In genomic region chr16:11076259-11077018, GRCh38 we compare ENCODE assay signal across 1 cellular context.
TF ChIP-seq lines count a peak whose summit lies in the region.

No MANE protein-coding gene starts in this region.

TF ChIP-seq in K562, 482 proteins besides CTCF, POLR2A, EP300 and RAD21 (continued from another document and continues in another):
- TF ChIP-seq TSHZ1 (CRISPR knock-in tag; IDR thresholded peaks at IDR 0.05) (no peak), CHD2 (IDR thresholded peaks at IDR 0.05; ENCODE audit: low read depth, low read length) (no peak), SRSF3 (IDR thresholded peaks at IDR 0.05; ENCODE audit: insufficient read depth, low read length) (no peak), MYBL2 (IDR thresholded peaks at IDR 0.05; ENCODE audit: low read depth) (no peak), MYBL2 (CRISPR knock-in tag; IDR thresholded peaks at IDR 0.05; ENCODE audit: borderline replicate concordance) (no peak), LCOR (CRISPR knock-in tag; IDR thresholded peaks at IDR 0.05) (no peak), CCAR2 (IDR thresholded peaks at IDR 0.05; ENCODE audit: low read depth, low read length) (no peak), TEAD4 (IDR thresholded peaks at IDR 0.05; ENCODE audit: low read length) (no peak), TEAD4 (CRISPR knock-in tag; IDR thresholded peaks at IDR 0.05; ENCODE audit: borderline replicate concordance) (no peak), FOS (IDR thresholded peaks at IDR 0.05; ENCODE audit: extremely low read depth, insufficient read length) (no peak), E2F3 (CRISPR knock-in tag; IDR thresholded peaks at IDR 0.05) (no peak), KAT8 (IDR thresholded peaks at IDR 0.05; ENCODE audit: low read depth) (no peak), HDAC1 (IDR thresholded peaks at IDR 0.05) (0 out of 4 replicates have a peak, but pooled peaks of 1 of the 2 experiments have one; percentile 45), ZMIZ1 (IDR thresholded peaks at IDR 0.05; ENCODE audit: low read depth in 2 of 2, low read length in 2 of 2) (no peak), EGR1 (conservative IDR thresholded peaks at IDR 0.05) (peak; percentile 91), CREM (IDR thresholded peaks at IDR 0.05; ENCODE audit: low read depth) (0 out of 2 replicates have a peak, but pooled peaks have one; percentile 5), POU5F1 (IDR thresholded peaks at IDR 0.05; ENCODE audit: borderline replicate concordance, low read depth, low read length, partially characterized antibody) (no peak), NR2C2 (CRISPR knock-in tag; IDR thresholded peaks at IDR 0.05) (no peak), NR2C2 (tag; IDR thresholded peaks at IDR 0.05) (peak; percentile 25; the same call in 1 of the 2 replicates), IRF9 (tag; IDR thresholded peaks at IDR 0.05) (no peak), RBM34 (IDR thresholded peaks at IDR 0.05; ENCODE audit: borderline replicate concordance, insufficient read depth, low read length) (no peak), SIN3B (IDR thresholded peaks at IDR 0.05; ENCODE audit: low read depth) (no peak), ZNF41 (CRISPR knock-in tag; conservative IDR thresholded peaks at IDR 0.05) (no peak), ZBTB40 (IDR thresholded peaks at IDR 0.05) (no peak), ZBTB40 (CRISPR knock-in tag; IDR thresholded peaks at IDR 0.05) (no peak), ARID4B (CRISPR knock-in tag; IDR thresholded peaks at IDR 0.05) (no peak), PTBP1 (IDR thresholded peaks at IDR 0.05; ENCODE audit: low read depth, low read length) (no peak), ID3 (CRISPR knock-in tag; IDR thresholded peaks at IDR 0.05) (no peak), ID3 (tag; IDR thresholded peaks at IDR 0.05) (0 out of 2 replicates have a peak, but pooled peaks have one; percentile 55), PHF21A (IDR thresholded peaks at IDR 0.05; ENCODE audit: borderline replicate concordance, low read depth) (no peak), CTBP1 (IDR thresholded peaks at IDR 0.05; ENCODE audit: borderline replicate concordance) (peak; percentile 31; the same call in 1 of the 2 replicates), GTF2B (IDR thresholded peaks at IDR 0.05; ENCODE audit: extremely low read depth, insufficient read length) (no peak), CXXC5 (CRISPR knock-in tag; IDR thresholded peaks at IDR 0.05) (no peak), MEIS2 (IDR thresholded peaks at IDR 0.05; ENCODE audit: partially characterized antibody) (peak; percentile 25), CBFA2T3 (IDR thresholded peaks at IDR 0.05) (peak; percentile 64), ZKSCAN3 (CRISPR knock-in tag; IDR thresholded peaks at IDR 0.05) (no peak), ZBED1 (IDR thresholded peaks at IDR 0.05) (no peak)
